Comparison of ENCODE assay signal across 1 cellular context in genomic region chr5:132736853-132737833, GRCh38.
TF ChIP-seq lines count a peak whose summit lies in the region.

Gene KIF3A (minus strand): TSS chr5:132737546. CDS start chr5:132737419, 127 bp downstream.

TF ChIP-seq in WTC11, 78 proteins besides CTCF, POLR2A, EP300 and RAD21 (continued from another document):
- peak; percentile 29; the same call in 1 of the 2 replicates for TF ChIP-seq ARID4B (CRISPR knock-in tag; IDR thresholded peaks at IDR 0.05; ENCODE audit: borderline replicate concordance)
- TF ChIP-seq JUN (CRISPR knock-in tag; IDR thresholded peaks at IDR 0.05): no peak
- TF ChIP-seq ZBTB43 (CRISPR knock-in tag; IDR thresholded peaks at IDR 0.05): peak; percentile 56; the same call in 1 of the 2 replicates
- no peak for TF ChIP-seq NFYB (CRISPR knock-in tag; conservative IDR thresholded peaks at IDR 0.05; ENCODE audit: low read depth)
- TF ChIP-seq GABPB1 (CRISPR knock-in tag; IDR thresholded peaks at IDR 0.05): no peak
- TF ChIP-seq NFE2L1 (CRISPR knock-in tag; IDR thresholded peaks at IDR 0.05): no peak
- TF ChIP-seq ZNF423 (CRISPR knock-in tag; IDR thresholded peaks at IDR 0.05): no peak
- peak; percentile 67 for TF ChIP-seq SP1 (CRISPR knock-in tag; conservative IDR thresholded peaks at IDR 0.05)
- TF ChIP-seq PREB (CRISPR knock-in tag; IDR thresholded peaks at IDR 0.05; ENCODE audit: borderline replicate concordance): no peak
- no peak; the same call in 1 of the 2 replicates for TF ChIP-seq MAX (CRISPR knock-in tag; IDR thresholded peaks at IDR 0.05)
- TF ChIP-seq CBFB (CRISPR knock-in tag; IDR thresholded peaks at IDR 0.05; ENCODE audit: low read depth): no peak
- TF ChIP-seq MYBL2 (CRISPR knock-in tag; IDR thresholded peaks at IDR 0.05): peak; percentile 68; the same call in 1 of the 2 replicates
- no peak for TF ChIP-seq OVOL2 (CRISPR knock-in tag; IDR thresholded peaks at IDR 0.05; ENCODE audit: borderline replicate concordance)
- no peak for TF ChIP-seq CREB1 (CRISPR knock-in tag; IDR thresholded peaks at IDR 0.05)
- TF ChIP-seq E2F5 (CRISPR knock-in tag; IDR thresholded peaks at IDR 0.05): 0 out of 2 replicates have a peak, but pooled peaks have one; percentile 24
- no peak for TF ChIP-seq ZNF512 (CRISPR knock-in tag; IDR thresholded peaks at IDR 0.05; ENCODE audit: borderline replicate concordance)
- TF ChIP-seq ERG (CRISPR knock-in tag; IDR thresholded peaks at IDR 0.05): no peak
- no peak for TF ChIP-seq NR2C2 (CRISPR knock-in tag; IDR thresholded peaks at IDR 0.05)
- 0 out of 2 replicates have a peak, but pooled peaks have one; percentile 13 for TF ChIP-seq TEAD1 (CRISPR knock-in tag; IDR thresholded peaks at IDR 0.05)
- TF ChIP-seq AR (CRISPR knock-in tag; IDR thresholded peaks at IDR 0.05): no peak
- TF ChIP-seq ZNF532 (CRISPR knock-in tag; IDR thresholded peaks at IDR 0.05; ENCODE audit: borderline replicate concordance): no peak
- no peak for TF ChIP-seq ATF2 (CRISPR knock-in tag; IDR thresholded peaks at IDR 0.05; ENCODE audit: borderline replicate concordance, low read depth)
- no peak for TF ChIP-seq IRF2 (CRISPR knock-in tag; IDR thresholded peaks at IDR 0.05; ENCODE audit: borderline replicate concordance, low read depth)
- TF ChIP-seq ZNF138 (CRISPR knock-in tag; conservative IDR thresholded peaks at IDR 0.05): no peak
